Comparison of ENCODE assay signal across 15 cellular contexts in the genomic region with DNA sequence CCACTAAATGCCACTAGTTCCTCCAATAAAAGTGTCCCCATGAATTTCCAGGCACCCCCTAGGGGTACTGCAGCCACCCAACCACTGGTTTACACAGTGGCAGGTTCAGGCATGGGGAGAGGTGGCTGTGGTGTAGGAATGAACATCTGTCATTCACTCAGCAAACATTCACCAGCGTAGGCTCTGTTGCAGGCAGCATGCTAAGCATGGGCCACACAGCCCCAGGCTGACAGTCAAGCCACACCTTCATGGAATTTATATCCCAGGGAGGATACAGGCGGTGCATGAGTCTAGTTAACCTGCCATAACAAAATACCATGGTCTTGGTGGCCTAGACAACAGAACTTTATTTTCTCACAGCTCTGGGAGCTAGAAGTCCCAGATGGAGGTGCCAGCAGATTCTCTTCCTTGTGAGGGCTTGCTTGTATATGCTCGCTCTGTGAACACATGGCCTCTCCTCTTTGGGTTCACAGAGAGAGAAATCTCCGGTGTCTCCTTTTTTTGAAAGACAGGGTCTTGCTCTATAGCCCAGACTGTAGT.
DNase-seq lines count a peak whose midpoint lies in the region; ATAC-seq and TF ChIP-seq lines count a peak whose summit lies in the region.
"Had no signal": no experiment of that assay in that cellular context is flagged by ENCODE, and none has a peak within 500 bp of the region (broad histone marks: within the 10 kb centered on the region; RNA-seq: fewer than 3 reads in every experiment).

No MANE protein-coding gene starts in this region.

- DNase-seq in stimulated activated naive CD8-positive, alpha-beta T cell treated with anti-CD3 and anti-CD28 coated beads, Interleukin-15, Interleukin-2, amounts not matched to agents 100 U/mL and 50 U/mL, for 24 hours = no peak
- no peak for DNase-seq in stimulated activated naive CD8-positive, alpha-beta T cell treated with anti-CD3 and anti-CD28 coated beads, Interleukin-15, amount 100 ng/mL, for 72 hours
- DNase-seq in RWPE2 (ENCODE audit: low spot score) (no peak), mesothelial cell of epicardium (ENCODE audit: low spot score in 2 of 2, unreplicated experiment in 2 of 2) (no peak), mesenteric fat pad (ENCODE audit: low spot score) (no peak)
- DNase-seq in naive thymus-derived CD4-positive, alpha-beta T cell = no peak
- DNase-seq: BE2C; CD4-positive, alpha-beta T cell; DMS53; GF-D8; HCEC 1CT; HFFc6 had no signal

- H3K27me3 ChIP-seq in RWPE2 (ENCODE audit: insufficient read depth, poor library complexity, severe bottlenecking) (no peaks in the 10 kb centered on the region), rectal smooth muscle tissue (ENCODE audit: control insufficient read depth, insufficient read depth, low read length) (no peaks in the 10 kb centered on the region)
- H3K27me3 ChIP-seq in naive thymus-derived CD4-positive, alpha-beta T cell (ENCODE audit: control insufficient read depth in 2 of 2, insufficient read depth in 2 of 2, low read length in 2 of 2) = no peaks in the 10 kb centered on the region
- H3K27me3 ChIP-seq: BE2C had no signal

- CTCF ChIA-PET in naive thymus-derived CD4-positive, alpha-beta T cell (lab: Charles Lee) = no interaction called here

- peaks cover 3% of the 10 kb centered on the region for H3K36me3 Mint-ChIP-seq in mesothelial cell of epicardium
- no peaks in the 10 kb centered on the region for H3K36me3 Mint-ChIP-seq in naive thymus-derived CD4-positive, alpha-beta T cell

- POLR2A ChIA-PET in naive thymus-derived CD4-positive, alpha-beta T cell (lab: Charles Lee) = no interaction called here

- no peak overlapping the region for H3K9ac ChIP-seq in rectal smooth muscle tissue (ENCODE audit: low read length)

- H3K27ac Mint-ChIP-seq in stimulated activated naive CD8-positive, alpha-beta T cell treated with anti-CD3 and anti-CD28 coated beads, Interleukin-15, amount 100 ng/mL, for 72 hours = no peak overlapping the region
- peak overlapping the region; percentile 70 for H3K27ac Mint-ChIP-seq in mesothelial cell of epicardium
- H3K27ac Mint-ChIP-seq in naive thymus-derived CD4-positive, alpha-beta T cell = no peak overlapping the region
- H3K27ac Mint-ChIP-seq: CD4-positive, alpha-beta T cell; HFFc6 had no signal

- ATAC-seq in stimulated activated naive CD8-positive, alpha-beta T cell treated with anti-CD3 and anti-CD28 coated beads, Interleukin-15, Interleukin-2, amounts not matched to agents 100 U/mL and 50 U/mL, for 24 hours = peak; percentile 14
- no peak for ATAC-seq in stimulated activated naive CD8-positive, alpha-beta T cell treated with anti-CD3 and anti-CD28 coated beads, Interleukin-15, amount 100 ng/mL, for 72 hours
- ATAC-seq in RWPE2 (ENCODE audit: low read depth) (peak; percentile 17; the same call in 1 of the 3 replicates), GM18858 (IDR thresholded peaks at IDR 0.05; ENCODE audit: unreplicated experiment) (no peak)
- no peak for ATAC-seq in naive thymus-derived CD4-positive, alpha-beta T cell
- ATAC-seq: A549 had no signal

- H3K4me3 ChIP-seq in RWPE2 (ENCODE audit: severe bottlenecking) (no peak overlapping the region), rectal smooth muscle tissue (ENCODE audit: low read length) (no peak overlapping the region)
- no peak overlapping the region for H3K4me3 ChIP-seq in naive thymus-derived CD4-positive, alpha-beta T cell (ENCODE audit: low read length)
- H3K4me3 ChIP-seq: A549 had no signal

- no peak overlapping the region for H3K4me3 Mint-ChIP-seq in stimulated activated naive CD8-positive, alpha-beta T cell treated with anti-CD3 and anti-CD28 coated beads, Interleukin-15, amount 100 ng/mL, for 72 hours
- H3K4me3 Mint-ChIP-seq in mesothelial cell of epicardium = no peak overlapping the region
- H3K4me3 Mint-ChIP-seq in naive thymus-derived CD4-positive, alpha-beta T cell = no peak overlapping the region
- H3K4me3 Mint-ChIP-seq: CD4-positive, alpha-beta T cell; HFFc6 had no signal

- no peaks in the 10 kb centered on the region for H3K9me3 ChIP-seq in RWPE2 (ENCODE audit: severe bottlenecking)
- H3K9me3 ChIP-seq in naive thymus-derived CD4-positive, alpha-beta T cell (ENCODE audit: control insufficient read depth in 2 of 3, low read length in 3 of 3) = peaks cover 0 to 5% (median 0%) of the 10 kb centered on the region in 3 experiments
- H3K9me3 ChIP-seq: BE2C had no signal

- intact Hi-C loops in naive thymus-derived CD4-positive, alpha-beta T cell (cut with micrococcal nuclease) = no loop called here

- H3K4me1 Mint-ChIP-seq in stimulated activated naive CD8-positive, alpha-beta T cell treated with anti-CD3 and anti-CD28 coated beads, Interleukin-15, amount 100 ng/mL, for 72 hours = no peaks in the 10 kb centered on the region
- H3K4me1 Mint-ChIP-seq in mesothelial cell of epicardium = peaks cover 36% of the 10 kb centered on the region
- H3K4me1 Mint-ChIP-seq in naive thymus-derived CD4-positive, alpha-beta T cell = no peaks in the 10 kb centered on the region

- H3K4me1 ChIP-seq in RWPE2 (ENCODE audit: insufficient read depth, poor library complexity, severe bottlenecking) (no peaks in the 10 kb centered on the region), rectal smooth muscle tissue (ENCODE audit: control insufficient read depth, insufficient read depth, low read length) (peaks cover 11% of the 10 kb centered on the region)
- H3K4me1 ChIP-seq in naive thymus-derived CD4-positive, alpha-beta T cell (ENCODE audit: control insufficient read depth in 2 of 2, insufficient read depth in 2 of 2, low read length in 2 of 2) = no peaks in the 10 kb centered on the region
- H3K4me1 ChIP-seq: A549, BE2C had no signal

- H3K27me3 Mint-ChIP-seq in stimulated activated naive CD8-positive, alpha-beta T cell treated with anti-CD3 and anti-CD28 coated beads, Interleukin-15, amount 100 ng/mL, for 72 hours = peaks cover 28% of the 10 kb centered on the region
- no peaks in the 10 kb centered on the region for H3K27me3 Mint-ChIP-seq in mesothelial cell of epicardium (ENCODE audit: low read depth)
- peaks cover 20 to 28% (median 24%) of the 10 kb centered on the region in 5 donors for H3K27me3 Mint-ChIP-seq in naive thymus-derived CD4-positive, alpha-beta T cell

- TF ChIP-seq CTCF in RWPE2 (IDR thresholded peaks at IDR 0.05; ENCODE audit: poor library complexity, severe bottlenecking) (no peak), mesothelial cell of epicardium (IDR thresholded peaks at IDR 0.05; ENCODE audit: unreplicated experiment) (no peak)

- H3K9me3 Mint-ChIP-seq in stimulated activated naive CD8-positive, alpha-beta T cell treated with anti-CD3 and anti-CD28 coated beads, Interleukin-15, amount 100 ng/mL, for 72 hours = peaks cover 0 to 13% of the 10 kb centered on the region in 2 donors
- peaks cover 5% of the 10 kb centered on the region for H3K9me3 Mint-ChIP-seq in mesothelial cell of epicardium
- peaks cover 0 to 20% (median 3%) of the 10 kb centered on the region in 11 donors for H3K9me3 Mint-ChIP-seq in naive thymus-derived CD4-positive, alpha-beta T cell
- H3K9me3 Mint-ChIP-seq: HFFc6 had no signal

- no peaks in the 10 kb centered on the region; the same call in 1 of the 2 replicates for H3K36me3 ChIP-seq in RWPE2 (ENCODE audit: low read depth)
- no peaks in the 10 kb centered on the region for H3K36me3 ChIP-seq in rectal smooth muscle tissue (ENCODE audit: control insufficient read depth, insufficient read depth, low read length)
- no peaks in the 10 kb centered on the region for H3K36me3 ChIP-seq in naive thymus-derived CD4-positive, alpha-beta T cell (ENCODE audit: control insufficient read depth in 2 of 3, insufficient read depth in 3 of 3, low read length in 3 of 3)
- H3K36me3 ChIP-seq: BE2C had no signal

- H3K27ac ChIP-seq in RWPE2 (ENCODE audit: poor library complexity, severe bottlenecking) (no peak overlapping the region), rectal smooth muscle tissue (ENCODE audit: low read depth, low read length) (peak overlapping the region; percentile 25)
- no peak overlapping the region for H3K27ac ChIP-seq in naive thymus-derived CD4-positive, alpha-beta T cell (ENCODE audit: low read depth, low read length)
- H3K27ac ChIP-seq: A549 had no signal

Comparison
In these comparisons a context has a peak if more than half of its experiments do, and no peak if none do; other contexts are left out.
1. ATAC-seq: peak in stimulated activated naive CD8-positive, alpha-beta T cell treated with anti-CD3 and anti-CD28 coated beads, Interleukin-15, Interleukin-2, amounts not matched to agents 100 U/mL and 50 U/mL, for 24 hours (single experiment) and RWPE2 (single experiment); none in stimulated activated naive CD8-positive, alpha-beta T cell treated with anti-CD3 and anti-CD28 coated beads, Interleukin-15, amount 100 ng/mL, for 72 hours (single experiment), GM18858 (single experiment) and naive thymus-derived CD4-positive, alpha-beta T cell (single experiment).